In the genomic region with DNA sequence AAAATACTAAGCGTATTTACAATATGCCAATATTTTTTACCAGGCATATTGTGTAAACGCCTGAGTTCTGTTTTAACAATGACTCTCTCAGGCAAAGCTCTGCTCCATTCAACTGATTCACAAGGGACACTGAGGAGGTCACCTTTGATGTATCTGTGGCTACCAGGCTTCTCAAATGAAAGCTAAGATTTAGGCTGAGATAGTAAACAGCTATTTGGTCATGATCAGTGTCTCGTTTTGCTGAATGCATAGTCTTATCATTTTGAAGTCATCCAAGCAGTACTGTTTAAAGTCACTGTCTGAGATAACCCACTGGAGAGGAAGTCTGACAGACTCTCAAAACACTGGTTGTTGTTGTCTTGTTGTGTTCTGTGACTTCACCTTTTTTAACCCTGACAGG, we compare ENCODE assay signal across 1 cellular context.
TF ChIP-seq lines count a peak whose summit lies in the region.

No MANE protein-coding gene starts in this region.

TF ChIP-seq in H1, 55 proteins besides CTCF, POLR2A, EP300 and RAD21 (continued from another document):
- no peak for TF ChIP-seq BCL11A (IDR thresholded peaks at IDR 0.05; ENCODE audit: low read depth in 2 of 2, low read length in 2 of 2)
- TF ChIP-seq YY1 (IDR thresholded peaks at IDR 0.05; ENCODE audit: low read depth, low read length), result no peak
- no peak for TF ChIP-seq RBBP5 (IDR thresholded peaks at IDR 0.05; ENCODE audit: borderline replicate concordance, low read depth, low read length)
- TF ChIP-seq TAF7 (optimal IDR thresholded peaks at IDR 0.05; ENCODE audit: borderline replicate concordance, low read depth, low read length), result no peak
- TF ChIP-seq CHD2 (IDR thresholded peaks at IDR 0.05; ENCODE audit: low read length), result no peak
- no peak for TF ChIP-seq JUND (IDR thresholded peaks at IDR 0.05; ENCODE audit: low read length)
- TF ChIP-seq, protein P1, sequence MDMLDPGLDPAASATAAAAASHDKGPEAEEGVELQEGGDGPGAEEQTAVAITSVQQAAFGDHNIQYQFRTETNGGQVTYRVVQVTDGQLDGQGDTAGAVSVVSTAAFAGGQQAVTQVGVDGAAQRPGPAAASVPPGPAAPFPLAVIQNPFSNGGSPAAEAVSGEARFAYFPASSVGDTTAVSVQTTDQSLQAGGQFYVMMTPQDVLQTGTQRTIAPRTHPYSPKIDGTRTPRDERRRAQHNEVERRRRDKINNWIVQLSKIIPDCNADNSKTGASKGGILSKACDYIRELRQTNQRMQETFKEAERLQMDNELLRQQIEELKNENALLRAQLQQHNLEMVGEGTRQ (IDR thresholded peaks at IDR 0.05; ENCODE audit: low read length), result no peak
- TF ChIP-seq GABPA (IDR thresholded peaks at IDR 0.05; ENCODE audit: borderline replicate concordance, insufficient read depth, low read length), result no peak
- TF ChIP-seq CREB1 (IDR thresholded peaks at IDR 0.05), result no peak
TF ChIP-seq in H1: peak in this region for 0.
